Comparison of ENCODE assay signal across 7 cellular contexts in the genomic region with DNA sequence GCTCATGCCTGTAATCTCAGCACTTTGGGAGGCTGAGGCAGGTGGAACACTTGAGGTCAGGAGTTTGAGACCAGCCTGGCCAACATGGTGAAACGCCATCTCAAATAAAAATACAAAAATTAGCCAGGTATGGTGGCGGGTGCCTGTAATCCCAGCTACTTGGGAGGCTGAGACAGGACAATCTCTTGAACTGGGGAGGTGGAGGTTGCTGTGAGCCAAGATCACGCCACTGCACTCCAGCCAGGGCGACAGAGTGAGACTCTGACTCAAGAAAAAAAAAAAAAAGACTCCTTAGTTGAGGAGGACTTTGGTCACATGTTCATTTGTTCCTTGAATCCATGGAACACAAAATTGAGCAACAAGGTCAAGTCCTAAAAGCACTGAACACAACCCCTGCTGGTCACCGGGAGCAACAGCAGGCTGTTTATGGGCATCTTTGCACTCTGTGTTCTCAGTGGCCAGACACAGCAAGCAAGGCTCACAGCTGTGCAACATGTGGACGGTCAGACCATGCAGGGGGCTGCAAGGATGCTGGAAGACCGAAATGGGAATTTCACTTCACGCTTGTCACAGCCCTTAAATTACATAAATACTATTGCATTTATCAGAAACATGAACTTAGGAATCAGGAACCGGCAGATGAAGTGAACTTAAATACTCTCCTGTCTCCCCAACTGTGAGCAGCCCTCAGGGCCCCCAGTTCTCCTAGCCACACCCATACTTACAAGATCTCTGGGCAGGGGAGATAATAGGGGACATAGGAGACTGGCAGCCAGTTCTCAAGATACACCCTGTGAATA. TPM values are rescaled to one million over a fixed set of nuclear protein-coding genes. Genes with fewer than 3 reads are reported as not detected.
A peak's percentile ranks its signal among the peaks of the same experiment; 100 is the strongest.
DNase-seq lines count a peak whose midpoint lies in the region; ATAC-seq, FAIRE-seq and TF ChIP-seq lines count a peak whose summit lies in the region.

No MANE protein-coding gene starts in this region.

- no peak for FAIRE-seq in kidney (lab: Jason Lieb, UNC)

- intact Hi-C loops in kidney (cut with DNase I): no loop called here

- DNase-seq in G401 (ENCODE audit: low spot score) (peak; percentile 61), HuH-7 (ENCODE audit: low spot score) (peak; percentile 90), SHP77 (lab: John Stamatoyannopoulos, UW) (peak; percentile 24 to 30), brain microvascular endothelial cell (peak; percentile 60), kidney (peak; percentile 89)
- peak in 4 of 6 experiments; percentile 16 to 22 (median 19) for DNase-seq in stimulated activated naive CD4-positive, alpha-beta T cell (lab: John Stamatoyannopoulos, UW)

- in situ Hi-C loops in G401 (cut with HindIII; ENCODE audit: low sequenced_read_pairs): no loop called here
- in situ Hi-C loops in brain microvascular endothelial cell (cut with HindIII; ENCODE audit: low pct_ligation_motif_present, low sequenced_read_pairs): no loop called here

- H3K4me1 ChIP-seq in kidney (ENCODE audit: control insufficient read depth in 1 of 2, insufficient read depth in 1 of 2, low read depth in 1 of 2, low read length in 2 of 2): peaks cover 0 to 6% of the 10 kb centered on the region in 2 donors

- H3K27ac ChIP-seq in brain microvascular endothelial cell (no peak overlapping the region), kidney (ENCODE audit: low read depth in 2 of 2, low read length in 2 of 2) (no peak overlapping the region)

- H3K9ac ChIP-seq in kidney (ENCODE audit: low read length in 2 of 2): no peak overlapping the region

- ATAC-seq in HG03139 (IDR thresholded peaks at IDR 0.05; ENCODE audit: unreplicated experiment): no peak

- H3K27me3 ChIP-seq in brain microvascular endothelial cell (replicated peaks): no peaks in the 10 kb centered on the region

- H3K4me3 ChIP-seq in brain microvascular endothelial cell (ENCODE audit: low read depth, low read length) (no peak overlapping the region), kidney (ENCODE audit: low read length in 2 of 2) (no peak overlapping the region)

- TF ChIP-seq CTCF in brain microvascular endothelial cell (IDR thresholded peaks at IDR 0.05; ENCODE audit: low read depth, low read length, missing control alignments) (peak; percentile 85), kidney (IDR thresholded peaks at IDR 0.05; ENCODE audit: borderline replicate concordance, extremely low read depth, insufficient read depth) (peak; percentile 76)

- H3K9me3 ChIP-seq in kidney (ENCODE audit: control insufficient read depth in 1 of 2, low read length in 2 of 2): no peaks in the 10 kb centered on the region

- H3K36me3 ChIP-seq in brain microvascular endothelial cell (replicated peaks) (no peaks in the 10 kb centered on the region), kidney (ENCODE audit: control insufficient read depth in 1 of 2, insufficient read depth in 2 of 2, low read length in 2 of 2) (no peaks in the 10 kb centered on the region)

RNA-seq across cellular contexts. Expression of a gene that starts 2.8 kb away (rescaled TPM):
- not detected in 2 replicates for total RNA-seq in G401 (2014; rRNA removed; shearing (Covaris generic))
- 21.6 TPM for total RNA-seq in kidney
- polyA plus RNA-seq in kidney (ENCODE audit: insufficient read depth, low read depth, low replicate concordance): 7.9 TPM

RNA-seq across cellular contexts. Expression of a gene that starts 39.9 kb away (rescaled TPM):
- 21.7 and 29.8 TPM in 2 replicates for total RNA-seq in G401 (2014; rRNA removed; shearing (Covaris generic))
- 43.3 TPM for total RNA-seq in kidney
- 13.0 TPM for polyA plus RNA-seq in kidney (ENCODE audit: insufficient read depth, low read depth, low replicate concordance)

RNA-seq across cellular contexts. Expression of a gene that starts 48.1 kb away (rescaled TPM):
- not detected in 2 replicates for total RNA-seq in G401 (2014; rRNA removed; shearing (Covaris generic))
- total RNA-seq in kidney: not detected
- not detected for polyA plus RNA-seq in kidney (ENCODE audit: insufficient read depth, low read depth, low replicate concordance)

Comparison
In these comparisons a context has a peak if more than half of its experiments do, and no peak if none do; other contexts are left out.
1. DNase-seq: peak in every context shown above with its lines; median percentile 90 in HuH-7; 89 in kidney; 61 in G401; 60 in brain microvascular endothelial cell; 27 in SHP77; 19 in stimulated activated naive CD4-positive, alpha-beta T cell.
2. RNA of a gene that starts 2.8 kb away (total RNA-seq): 21.6 TPM in kidney (single experiment); not detected in G401; every median in the first group is over 10 times any median in the second.